10 cellular contexts compared by ENCODE assay signal in genomic region chr3:120177907-120178306, GRCh38.
DNase-seq lines count a peak whose midpoint lies in the region; ATAC-seq and TF ChIP-seq lines count a peak whose summit lies in the region.
"Had no signal": no experiment of that assay in that cellular context is flagged by ENCODE, and none has a peak within 500 bp of the region (broad histone marks: within the 10 kb centered on the region; RNA-seq: fewer than 3 reads in every experiment).

No MANE protein-coding gene starts in this region.

- no peaks in the 10 kb centered on the region for H3K27me3 ChIP-seq in WERI-Rb-1 (ENCODE audit: insufficient read depth, low read depth, severe bottlenecking)

- H3K27ac ChIP-seq in WERI-Rb-1, result no peak overlapping the region

- DNase-seq in DMS 273 treated with DMSO at 0.1 percent for 48 hours (lab: John Stamatoyannopoulos, UW) (peak; percentile 56), M059J (ENCODE audit: low read depth) (peak; percentile 83), SKM-1 treated with dmso at 0.1 percent for 144 hours (lab: John Stamatoyannopoulos, UW; ENCODE audit: unreplicated experiment) (peak; percentile 84), mesothelial cell of epicardium (ENCODE audit: low spot score in 2 of 2, unreplicated experiment in 2 of 2) (no peak), WERI-Rb-1 (no peak), NCI-H2227 (lab: John Stamatoyannopoulos, UW; ENCODE audit: unreplicated experiment) (no peak)
- no peak for DNase-seq in activated naive CD8-positive, alpha-beta T cell treated with anti-CD3 and anti-CD28 coated beads for 36 hours
- DNase-seq: naive thymus-derived CD8-positive, alpha-beta T cell; NCI-H345 had no signal

- H3K27me3 Mint-ChIP-seq in mesothelial cell of epicardium (ENCODE audit: low read depth), result no peaks in the 10 kb centered on the region
- H3K27me3 Mint-ChIP-seq in activated naive CD8-positive, alpha-beta T cell treated with anti-CD3 and anti-CD28 coated beads for 36 hours, result no peaks in the 10 kb centered on the region
- H3K27me3 Mint-ChIP-seq: naive thymus-derived CD8-positive, alpha-beta T cell had no signal

- peaks cover 17% of the 10 kb centered on the region for H3K4me1 Mint-ChIP-seq in mesothelial cell of epicardium
- no peaks in the 10 kb centered on the region for H3K4me1 Mint-ChIP-seq in activated naive CD8-positive, alpha-beta T cell treated with anti-CD3 and anti-CD28 coated beads for 36 hours
- H3K4me1 Mint-ChIP-seq: naive thymus-derived CD8-positive, alpha-beta T cell had no signal

- H3K27ac Mint-ChIP-seq in mesothelial cell of epicardium, result peak overlapping the region; percentile 96
- no peak overlapping the region for H3K27ac Mint-ChIP-seq in activated naive CD8-positive, alpha-beta T cell treated with anti-CD3 and anti-CD28 coated beads for 36 hours

- no peaks in the 10 kb centered on the region for H3K9me3 Mint-ChIP-seq in mesothelial cell of epicardium
- no peaks in the 10 kb centered on the region for H3K9me3 Mint-ChIP-seq in activated naive CD8-positive, alpha-beta T cell treated with anti-CD3 and anti-CD28 coated beads for 36 hours
- H3K9me3 Mint-ChIP-seq: naive thymus-derived CD8-positive, alpha-beta T cell had no signal

- ATAC-seq in HG03159 (IDR thresholded peaks at IDR 0.05; ENCODE audit: unreplicated experiment), result no peak
- ATAC-seq: naive thymus-derived CD8-positive, alpha-beta T cell had no signal

- no peak overlapping the region for H3K4me3 Mint-ChIP-seq in mesothelial cell of epicardium
- no peak overlapping the region for H3K4me3 Mint-ChIP-seq in activated naive CD8-positive, alpha-beta T cell treated with anti-CD3 and anti-CD28 coated beads for 36 hours
- H3K4me3 Mint-ChIP-seq: naive thymus-derived CD8-positive, alpha-beta T cell had no signal

- H3K36me3 Mint-ChIP-seq in mesothelial cell of epicardium, result peaks cover 4% of the 10 kb centered on the region
- H3K36me3 Mint-ChIP-seq in activated naive CD8-positive, alpha-beta T cell treated with anti-CD3 and anti-CD28 coated beads for 36 hours, result no peaks in the 10 kb centered on the region
- H3K36me3 Mint-ChIP-seq: naive thymus-derived CD8-positive, alpha-beta T cell had no signal

- H3K36me3 ChIP-seq in WERI-Rb-1, result no peaks in the 10 kb centered on the region

- H3K4me3 ChIP-seq in WERI-Rb-1 (ENCODE audit: low read depth, low read length), result no peak overlapping the region

- no peak for TF ChIP-seq CTCF in mesothelial cell of epicardium (IDR thresholded peaks at IDR 0.05; ENCODE audit: unreplicated experiment)
- TF ChIP-seq CTCF in WERI-Rb-1 (IDR thresholded peaks at IDR 0.05; ENCODE audit: low read depth, low read length), result no peak

- no peaks in the 10 kb centered on the region for H3K9me3 ChIP-seq in WERI-Rb-1 (ENCODE audit: severe bottlenecking)

Comparison
In these comparisons a context has a peak if more than half of its experiments do, and no peak if none do; other contexts are left out.
1. DNase-seq: peak in DMS 273 treated with DMSO at 0.1 percent for 48 hours (single experiment), M059J (single experiment) and SKM-1 treated with dmso at 0.1 percent for 144 hours (single experiment); none in mesothelial cell of epicardium (0 of 2), WERI-Rb-1 (single experiment), activated naive CD8-positive, alpha-beta T cell treated with anti-CD3 and anti-CD28 coated beads for 36 hours (single experiment) and NCI-H2227 (single experiment).